Comparison of ENCODE assay signal across 8 cellular contexts in the genomic region with DNA sequence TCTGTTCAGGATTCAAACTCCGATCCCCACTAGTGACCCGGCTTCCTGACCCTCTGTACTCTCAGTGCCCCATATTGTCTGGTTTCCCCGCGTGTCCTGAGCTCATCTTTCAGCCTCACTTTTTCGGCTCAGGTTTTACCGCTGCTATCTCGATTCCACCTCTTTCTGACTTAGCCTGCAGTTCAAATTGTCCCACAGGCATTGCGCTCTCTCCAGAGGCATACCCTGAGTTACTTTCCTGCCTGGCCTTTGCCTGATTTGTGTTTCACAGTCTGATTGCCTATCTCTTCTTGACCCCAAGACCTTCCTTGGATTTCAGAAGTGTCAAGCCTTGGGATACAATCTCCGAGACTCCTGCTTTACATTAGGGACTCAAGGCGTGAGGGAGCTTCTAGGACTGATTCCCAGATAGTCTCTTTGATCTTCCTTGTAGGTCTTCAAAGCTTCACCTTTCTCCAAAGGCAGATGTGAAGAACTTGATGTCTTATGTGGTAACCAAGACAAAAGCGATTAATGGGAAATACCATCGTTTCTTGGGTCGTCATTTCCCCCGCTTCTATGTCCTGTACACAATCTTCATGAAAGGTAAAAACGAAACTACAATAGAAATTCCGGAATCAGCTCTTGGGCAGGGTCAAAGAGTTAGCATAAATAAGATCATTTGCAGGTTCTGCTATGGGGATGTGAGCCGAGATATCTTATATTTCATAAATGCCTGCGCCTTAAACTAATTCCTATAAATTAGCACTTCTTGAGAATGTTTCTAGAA. TPM values are rescaled to one million over a fixed set of nuclear protein-coding genes. Genes with fewer than 3 reads are reported as not detected.
DNase-seq lines count a peak whose midpoint lies in the region; ATAC-seq and TF ChIP-seq lines count a peak whose summit lies in the region.

No MANE protein-coding gene starts in this region.

- no peaks in the 10 kb centered on the region for H3K27me3 ChIP-seq in OCI-LY3 (ENCODE audit: low read depth, low read length)

- H2AFZ ChIP-seq in OCI-LY3 (ENCODE audit: low read depth, low read length) = peak overlapping the region; percentile 40; the same call in 1 of the 2 replicates

- no peaks in the 10 kb centered on the region for H3K9me3 ChIP-seq in OCI-LY3 (ENCODE audit: insufficient read depth, low read length)

- TF ChIP-seq CTCF in OCI-LY3 (IDR thresholded peaks at IDR 0.05; ENCODE audit: low read depth, low read length) (no peak), coronary artery (IDR thresholded peaks at IDR 0.05) (no peak)

- H3K27ac ChIP-seq in OCI-LY3 (ENCODE audit: low read length) (peak overlapping the region; percentile 38), coronary artery (peak overlapping the region; percentile 61 to 98)

- DNase-seq in ELF-1 (ENCODE audit: low read depth, low spot score) = peak; percentile 38
- no peak for DNase-seq in coronary artery (ENCODE audit: low spot score)
- DNase-seq in myocyte (ENCODE audit: low read depth) = peak; percentile 11
- no peak for DNase-seq in NCI-H510A (lab: John Stamatoyannopoulos, UW)
- DNase-seq in H4 (ENCODE audit: low spot score) = no peak
- no peak for DNase-seq in putamen (ENCODE audit: low spot score)

- H3K4me1 ChIP-seq in OCI-LY3 (ENCODE audit: low read length) = peaks cover 9% of the 10 kb centered on the region

- H4K20me1 ChIP-seq in OCI-LY3 (ENCODE audit: insufficient read depth, low read length) = no peaks in the 10 kb centered on the region

- peaks cover 26% of the 10 kb centered on the region for H3K79me2 ChIP-seq in OCI-LY3 (ENCODE audit: low read length)

- H3K4me3 ChIP-seq in OCI-LY3 (ENCODE audit: low read length) (peak overlapping the region; percentile 82), coronary artery (peak overlapping the region; percentile 90)

- ATAC-seq in HG02870 (IDR thresholded peaks at IDR 0.05; ENCODE audit: unreplicated experiment) = no peak

- H3K4me2 ChIP-seq in OCI-LY3 (ENCODE audit: low read length) = peak overlapping the region; percentile 94

- H3K9ac ChIP-seq in OCI-LY3 (ENCODE audit: low read length) = peak overlapping the region; percentile 81

- peaks cover 12% of the 10 kb centered on the region for H3K36me3 ChIP-seq in OCI-LY3 (replicated peaks; ENCODE audit: low read depth, low read length)

RNA-seq across cellular contexts. Expression of a gene that starts 0.7 kb away (rescaled TPM):
- total RNA-seq in myocyte = 33.4 and 39.8 TPM in 2 replicates
- 49.2 TPM for polyA plus RNA-seq in myocyte (2012)
- 20.2 and 32.1 TPM in 2 replicates for total RNA-seq in H4 (2014; rRNA removed; shearing (Covaris generic))

RNA-seq across cellular contexts. Expression of a gene that starts 22.6 kb away (rescaled TPM):
- 35.3 and 54.9 TPM in 2 replicates for total RNA-seq in myocyte
- polyA plus RNA-seq in myocyte (2012) = 33.7 TPM
- total RNA-seq in H4 (2014; rRNA removed; shearing (Covaris generic)) = 19.9 and 21.5 TPM in 2 replicates

RNA-seq across cellular contexts. Expression of a gene that starts 34.6 kb away (rescaled TPM):
- total RNA-seq in myocyte = 33.5 and 40.0 TPM in 2 replicates
- polyA plus RNA-seq in myocyte (2012) = 31.9 TPM
- total RNA-seq in H4 (2014; rRNA removed; shearing (Covaris generic)) = 7.3 and 10.3 TPM in 2 replicates

Comparison
In these comparisons a context has a peak if more than half of its experiments do, and no peak if none do; other contexts are left out.
1. DNase-seq: peak in ELF-1 (single experiment) and myocyte (single experiment); none in coronary artery (single experiment), NCI-H510A (single experiment), H4 (single experiment) and putamen (single experiment).